In the genomic region with DNA sequence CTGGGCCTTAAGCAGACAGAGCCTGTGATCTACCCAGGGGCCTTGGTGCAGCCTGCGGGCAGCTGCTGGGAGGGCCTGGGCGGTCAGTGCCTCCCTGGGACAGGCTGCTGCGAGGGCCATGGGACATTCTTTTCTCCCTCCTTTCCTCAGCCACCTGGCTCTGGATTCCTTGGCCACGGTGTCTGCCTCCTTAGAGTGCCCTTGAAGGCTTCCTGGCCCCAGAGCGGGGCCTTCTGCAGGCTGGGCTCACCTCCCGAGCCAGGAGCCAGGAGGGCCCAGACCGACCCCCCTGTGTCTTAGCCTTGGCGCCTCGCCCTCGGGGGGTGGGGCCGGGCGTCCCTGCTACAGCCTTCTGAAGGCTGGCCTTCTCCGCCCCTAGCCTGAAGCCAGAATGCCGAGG, we compare ENCODE assay signal across 26 cellular contexts.
DNase-seq lines count a peak whose midpoint lies in the region; ATAC-seq and TF ChIP-seq lines count a peak whose summit lies in the region.
"Had no signal": no experiment of that assay in that cellular context is flagged by ENCODE, and none has a peak within 500 bp of the region (broad histone marks: within the 10 kb centered on the region; RNA-seq: fewer than 3 reads in every experiment).

No MANE protein-coding gene starts in this region.

- ATAC-seq in left lobe of liver (peak; percentile 20), HG03095 (IDR thresholded peaks at IDR 0.05; ENCODE audit: unreplicated experiment) (no peak)
- ATAC-seq: activated naive CD8-positive, alpha-beta T cell treated with anti-CD3 and anti-CD28 coated beads, Interleukin-2, amount 50 U/mL, for 24 hours; activated T-cell treated with anti-CD3 and anti-CD28 coated beads, Interleukin-2, amount 50 U/mL, for 4 hours; T-cell; WTC11 had no signal

- H3K27ac ChIP-seq in RWPE1 (peak overlapping the region; percentile 21; the same call in 1 of the 2 replicates), trophoblast cell (ENCODE audit: low read depth, low read length) (no peak overlapping the region), tibial nerve (no peak overlapping the region)
- H3K27ac ChIP-seq: neural progenitor cell, transverse colon had no signal

- H4K12ac ChIP-seq in trophoblast cell (ENCODE audit: low read depth, low read length), result no peak overlapping the region

- CTCF ChIA-PET in RWPE1 (lab: Yijun Ruan, JAX), result interaction anchor here (0.6 kb wide), 1 partner anchor 41 kb away, joined by 3 read pairs; no protein-coding TSS in a partner anchor

- H3K27me3 ChIP-seq in trophoblast cell (ENCODE audit: insufficient read depth, low read length) (no peaks in the 10 kb centered on the region), tibial nerve (no peaks in the 10 kb centered on the region)
- H3K27me3 ChIP-seq: MG63, neural progenitor cell, transverse colon had no signal

- no peak for TF ChIP-seq POLR2A in tibial nerve (IDR thresholded peaks at IDR 0.05)

- no peaks in the 10 kb centered on the region for H3K79me2 ChIP-seq in trophoblast cell (ENCODE audit: control insufficient read depth, insufficient read depth, low read length, poor library complexity)

- peaks cover 3 to 5% of the 10 kb centered on the region in 2 experiments for H3K4me1 ChIP-seq in trophoblast cell (ENCODE audit: control insufficient read depth in 1 of 2, insufficient read depth in 2 of 2, low read length in 2 of 2)
- H3K4me1 ChIP-seq in tibial nerve, result peaks cover 0 to 20% (median 0%) of the 10 kb centered on the region in 4 donors
- H3K4me1 ChIP-seq: neural progenitor cell, transverse colon had no signal

- no peak overlapping the region for H2BK120ac ChIP-seq in trophoblast cell (ENCODE audit: insufficient read depth, low read length, poor library complexity)

- no peaks in the 10 kb centered on the region for H3K79me1 ChIP-seq in trophoblast cell (ENCODE audit: low read length)

- H3K9me3 ChIP-seq in trophoblast cell (ENCODE audit: insufficient read depth, low read depth, low read length), result no peaks in the 10 kb centered on the region
- H3K9me3 ChIP-seq in tibial nerve, result no peaks in the 10 kb centered on the region
- H3K9me3 ChIP-seq: MG63, transverse colon had no signal

- no CpG with 5 or more reads among the region's 14 CpGs for WGBS in trophoblast cell (ENCODE audit: extremely low coverage, insufficient coverage, insufficient read length)
- WGBS in tibial nerve, 2 donors, result 58 to 73% methylated on average over 14 of the region's 14 CpGs

- no peak overlapping the region for H3K23ac ChIP-seq in trophoblast cell (ENCODE audit: low read length)

- no peak overlapping the region for H3K9ac ChIP-seq in trophoblast cell (ENCODE audit: low read length)
- H3K9ac ChIP-seq: neural progenitor cell had no signal

- H3K4ac ChIP-seq in trophoblast cell (ENCODE audit: low read depth, low read length), result no peak overlapping the region

- H4K8ac ChIP-seq in trophoblast cell (ENCODE audit: low read depth, low read length), result no peak overlapping the region

- no peak overlapping the region for H3K4me2 ChIP-seq in trophoblast cell (ENCODE audit: low read length)
- H3K4me2 ChIP-seq: neural progenitor cell had no signal

- POLR2A ChIA-PET in RWPE1 (lab: Yijun Ruan, JAX; ENCODE audit: low non-redundant PET), result no interaction called here

- TF ChIP-seq CTCF in RWPE1 (conservative IDR thresholded peaks at IDR 0.05; ENCODE audit: low read depth) (no peak), tibial nerve (IDR thresholded peaks at IDR 0.05) (no peak)

- peaks cover 4 to 12% of the 10 kb centered on the region in 2 experiments for H3K36me3 ChIP-seq in trophoblast cell (ENCODE audit: control insufficient read depth in 1 of 2, insufficient read depth in 2 of 2, low read length in 2 of 2)
- H3K36me3 ChIP-seq in tibial nerve, result peaks cover 0 to 36% (median 12%) of the 10 kb centered on the region in 3 donors
- H3K36me3 ChIP-seq: MG63, neural progenitor cell, transverse colon had no signal

- no peak overlapping the region for H4K91ac ChIP-seq in trophoblast cell (ENCODE audit: low read depth, low read length)

- no peak overlapping the region for H3K14ac ChIP-seq in trophoblast cell (ENCODE audit: low read length)

- H2AK5ac ChIP-seq in trophoblast cell (ENCODE audit: low read length), result no peak overlapping the region

- H3K18ac ChIP-seq in trophoblast cell (ENCODE audit: low read length), result no peak overlapping the region

- TF ChIP-seq EP300 in tibial nerve (IDR thresholded peaks at IDR 0.05), result no peak

- H3K4me3 ChIP-seq in trophoblast cell (ENCODE audit: low read depth, low read length), result no peak overlapping the region
- no peak overlapping the region for H3K4me3 ChIP-seq in tibial nerve
- H3K4me3 ChIP-seq: MG63, neural progenitor cell, transverse colon had no signal

- no peak overlapping the region for H2BK5ac ChIP-seq in trophoblast cell (ENCODE audit: low read depth, low read length, poor library complexity)

- H2BK12ac ChIP-seq in trophoblast cell (ENCODE audit: low read length), result no peak overlapping the region

- H2AFZ ChIP-seq in trophoblast cell (ENCODE audit: insufficient read depth, low read length, poor library complexity), result no peak overlapping the region
- H2AFZ ChIP-seq: neural progenitor cell had no signal

- DNase-seq in ELF-1 (ENCODE audit: low read depth, low spot score), result peak; percentile 87
- no peak for DNase-seq in RWPE1 (ENCODE audit: low spot score)
- DNase-seq in left lobe of liver (ENCODE audit: low spot score), result no peak
- peak; percentile 76 to 83 for DNase-seq in trophoblast cell
- DNase-seq in CD1c-positive myeloid dendritic cell (ENCODE audit: extremely low spot score), result no peak
- no peak for DNase-seq in tibial nerve (ENCODE audit: low spot score in 2 of 2)
- DNase-seq in activated CD4-positive, alpha-beta T cell treated with anti-CD3 and anti-CD28 coated beads for 48 hours, result no peak
- DNase-seq: activated CD4-positive, alpha-beta T cell treated with anti-CD3 and anti-CD28 coated beads, Interleukin-2, amount 50 U/mL, for 1 hour; activated gamma-delta T cell treated with Interleukin-2 at 50 U/mL for 16 hours; activated naive CD8-positive, alpha-beta T cell treated with anti-CD3 and anti-CD28 coated beads, Interleukin-2, amount 50 U/mL, for 24 hours; activated T-cell treated with anti-CD3 and anti-CD28 coated beads, Interleukin-2, amount 50 U/mL, for 4 hours; erythroblast; HCEC 1CT; KG1; MG63; NCI-H1105; NCI-H1930; NCI-H2227 treated with DMSO at 0.1 percent for 48 hours; NCI-H748 treated with DMSO at 0.1 percent for 48 hours; RPMI8226; stimulated activated CD4-positive, alpha-beta T cell treated with anti-CD3 and anti-CD28 coated beads, Interleukin-4, amount 100 ng/mL, for 1 hour; T-cell; transverse colon had no signal

Comparison
In these comparisons a context has a peak if more than half of its experiments do, and no peak if none do; other contexts are left out.
1. DNase-seq: peak in ELF-1 (single experiment) and trophoblast cell (2 of 2); none in RWPE1 (single experiment), left lobe of liver (single experiment), CD1c-positive myeloid dendritic cell (single experiment), tibial nerve (0 of 2) and activated CD4-positive, alpha-beta T cell treated with anti-CD3 and anti-CD28 coated beads for 48 hours (single experiment).